ENCODE assay signal across 13 cellular contexts in genomic region chr6:44034391-44034861, GRCh38.
A peak's percentile ranks its signal among the peaks of the same experiment; 100 is the strongest.
DNase-seq lines count a peak whose midpoint lies in the region; ATAC-seq, FAIRE-seq and TF ChIP-seq lines count a peak whose summit lies in the region.
"Had no signal": no experiment of that assay in that cellular context is flagged by ENCODE, and none has a peak within 500 bp of the region (broad histone marks: within the 10 kb centered on the region; RNA-seq: fewer than 3 reads in every experiment).

No MANE protein-coding gene starts in this region.

- no peak overlapping the region; the same call in 1 of the 2 replicates for H3K4me3 Mint-ChIP-seq in HFFc6
- H3K4me3 Mint-ChIP-seq in activated naive CD8-positive, alpha-beta T cell treated with anti-CD3 and anti-CD28 coated beads, Interleukin-2, amount 50 U/mL, for 24 hours = no peak overlapping the region

- H3K9me3 ChIP-seq in A549 (no peaks in the 10 kb centered on the region), mesenchymal stem cell (ENCODE audit: control insufficient read depth, low read length) (no peaks in the 10 kb centered on the region)
- H3K9me3 ChIP-seq: pancreas had no signal

- H3K18ac ChIP-seq in mesenchymal stem cell (ENCODE audit: low read depth in 1 of 2, low read length in 2 of 2) = peak overlapping the region; percentile 16 to 37

- H3K4me1 ChIP-seq in A549 (peaks cover 42% of the 10 kb centered on the region), mesenchymal stem cell (ENCODE audit: control insufficient read depth, insufficient read depth, low read depth, low read length) (peaks cover 22% of the 10 kb centered on the region)
- H3K4me1 ChIP-seq: pancreas had no signal

- peak overlapping the region in 1 of 2 experiments; percentile 45 for H2BK12ac ChIP-seq in mesenchymal stem cell (ENCODE audit: low read length in 2 of 2)

- H3K4me1 Mint-ChIP-seq in HFFc6 (ENCODE audit: low read depth) = peaks cover 40% of the 10 kb centered on the region
- H3K4me1 Mint-ChIP-seq in activated naive CD8-positive, alpha-beta T cell treated with anti-CD3 and anti-CD28 coated beads, Interleukin-2, amount 50 U/mL, for 24 hours = no peaks in the 10 kb centered on the region

- FAIRE-seq in A549 (lab: Jason Lieb, UNC) = no peak
- FAIRE-seq: colon, pancreas had no signal

- no peaks in the 10 kb centered on the region for H3K9me3 Mint-ChIP-seq in HFFc6
- H3K9me3 Mint-ChIP-seq in activated naive CD8-positive, alpha-beta T cell treated with anti-CD3 and anti-CD28 coated beads, Interleukin-2, amount 50 U/mL, for 24 hours = no peaks in the 10 kb centered on the region

- H2AK5ac ChIP-seq in mesenchymal stem cell (ENCODE audit: low read length, severe bottlenecking) = peak overlapping the region; percentile 49

- peak overlapping the region; percentile 42; the same call in 1 of the 2 replicates for H3K27ac Mint-ChIP-seq in HFFc6
- H3K27ac Mint-ChIP-seq in activated naive CD8-positive, alpha-beta T cell treated with anti-CD3 and anti-CD28 coated beads, Interleukin-2, amount 50 U/mL, for 24 hours = peak overlapping the region; percentile 42

- no peak overlapping the region for H3K14ac ChIP-seq in mesenchymal stem cell (ENCODE audit: low read length in 2 of 2)

- WGBS in A549 (ENCODE audit: missing lambda C conversion rate) = 62% methylated on average over 4 of the region's 4 CpGs
- 46% methylated on average over 3 of the region's 4 CpGs for WGBS in mesenchymal stem cell

- no peaks in the 10 kb centered on the region for H3K36me3 ChIP-seq in mesenchymal stem cell (ENCODE audit: control insufficient read depth in 1 of 2, insufficient read depth in 2 of 2, low read depth in 1 of 2, low read length in 2 of 2)
- H3K36me3 ChIP-seq: pancreas had no signal

- no peaks in the 10 kb centered on the region; the same call in 1 of the 2 replicates for H3K27me3 Mint-ChIP-seq in HFFc6 (ENCODE audit: insufficient read depth)
- peaks cover 6% of the 10 kb centered on the region for H3K27me3 Mint-ChIP-seq in activated naive CD8-positive, alpha-beta T cell treated with anti-CD3 and anti-CD28 coated beads, Interleukin-2, amount 50 U/mL, for 24 hours

- H3K79me1 ChIP-seq in mesenchymal stem cell (replicated peaks; ENCODE audit: low read length, poor library complexity, severe bottlenecking) = no peaks in the 10 kb centered on the region

- DNase-seq in A549 (ENCODE audit: low read depth in 1 of 2, low spot score in 1 of 2) = no peak
- no peak for DNase-seq in HFFc6
- no peak for DNase-seq in activated naive CD8-positive, alpha-beta T cell treated with anti-CD3 and anti-CD28 coated beads, Interleukin-2, amount 50 U/mL, for 24 hours
- no peak for DNase-seq in mesenchymal stem cell
- no peak for DNase-seq in retina
- no peak for DNase-seq in inferior parietal cortex (ENCODE audit: extremely low spot score)
- DNase-seq in activated T-cell treated with anti-CD3 and anti-CD28 coated beads, Interleukin-2, amount 50 U/mL, for 1 hour = no peak
- DNase-seq: activated CD8-positive, alpha-beta memory T cell treated with anti-CD3 and anti-CD28 coated beads, Interleukin-2, amount 50 U/mL, for 48 hours; Kasumi-1 had no signal

- peak overlapping the region; percentile 18 for H2AFZ ChIP-seq in mesenchymal stem cell (ENCODE audit: low read depth, low read length)

- no peaks in the 10 kb centered on the region for H3K27me3 ChIP-seq in mesenchymal stem cell (ENCODE audit: control insufficient read depth in 1 of 2, insufficient read depth in 1 of 2, low read length in 2 of 2)
- H3K27me3 ChIP-seq: pancreas had no signal

- H3K4me3 ChIP-seq in A549 (no peak overlapping the region), mesenchymal stem cell (ENCODE audit: insufficient read depth in 1 of 2, low read depth in 1 of 2, low read length in 2 of 2) (no peak overlapping the region)
- H3K4me3 ChIP-seq: pancreas, SK-N-MC had no signal

- H3K23ac ChIP-seq in mesenchymal stem cell (ENCODE audit: low read length in 2 of 2) = peak overlapping the region in 1 of 2 experiments; percentile 46

- H2BK120ac ChIP-seq in mesenchymal stem cell (ENCODE audit: low read depth, low read length) = peak overlapping the region; percentile 35

- TF ChIP-seq POLR2A in A549 (IDR thresholded peaks at IDR 0.05; ENCODE audit: low read length) = no peak

- ATAC-seq in A549 (no peak; a peak in 1 of 6 replicates), HG02588 (IDR thresholded peaks at IDR 0.05; ENCODE audit: unreplicated experiment) (no peak)
- no peak for ATAC-seq in activated naive CD8-positive, alpha-beta T cell treated with anti-CD3 and anti-CD28 coated beads, Interleukin-2, amount 50 U/mL, for 24 hours

- TF ChIP-seq CTCF in A549 (IDR thresholded peaks at IDR 0.05) (no peak), HFFc6 (IDR thresholded peaks at IDR 0.05) (no peak)

- no peak overlapping the region for H2BK5ac ChIP-seq in mesenchymal stem cell (ENCODE audit: low read depth, low read length, poor library complexity, severe bottlenecking)

- H3K36me3 Mint-ChIP-seq in HFFc6 (ENCODE audit: low read depth) = no peaks in the 10 kb centered on the region
- H3K36me3 Mint-ChIP-seq in activated naive CD8-positive, alpha-beta T cell treated with anti-CD3 and anti-CD28 coated beads, Interleukin-2, amount 50 U/mL, for 24 hours (ENCODE audit: low read depth) = no peaks in the 10 kb centered on the region

- peak overlapping the region; percentile 59 for H3K4me2 ChIP-seq in A549
- H3K4me2 ChIP-seq in mesenchymal stem cell (ENCODE audit: low read length, poor library complexity, severe bottlenecking) = no peak overlapping the region

- no peak for TF ChIP-seq RAD21 in A549 (conservative IDR thresholded peaks at IDR 0.05 in 1 of 2, IDR thresholded peaks at IDR 0.05 in 1 of 2)

- POLR2A ChIA-PET in A549 (lab: Yijun Ruan, JAX) = no interaction called here

- H3K9ac ChIP-seq in mesenchymal stem cell (ENCODE audit: low read length) = no peak overlapping the region

- H4K91ac ChIP-seq in mesenchymal stem cell (ENCODE audit: low read length) = peak overlapping the region; percentile 25

- peak overlapping the region; percentile 20 to 47 for H3K4ac ChIP-seq in mesenchymal stem cell (ENCODE audit: low read depth in 1 of 2, low read length in 2 of 2)

- no peak for TF ChIP-seq EP300 in A549 (IDR thresholded peaks at IDR 0.05)

- CTCF ChIA-PET in A549 (lab: Yijun Ruan, JAX) = no interaction called here

- H4K8ac ChIP-seq in mesenchymal stem cell (ENCODE audit: low read length) = peak overlapping the region; percentile 21

- peak overlapping the region; percentile 29 for H2BK15ac ChIP-seq in mesenchymal stem cell (ENCODE audit: low read depth, poor library complexity, severe bottlenecking)

- H3K27ac ChIP-seq in A549 = peak overlapping the region; percentile 68 to 79
- H3K27ac ChIP-seq in mesenchymal stem cell (ENCODE audit: low read length, poor library complexity, severe bottlenecking) = peak overlapping the region; percentile 36
- H3K27ac ChIP-seq: pancreas had no signal

TF ChIP-seq in A549, 52 proteins besides CTCF, POLR2A, EP300 and RAD21:
- TF ChIP-seq CHD2 (IDR thresholded peaks at IDR 0.05; ENCODE audit: low read length, partially characterized antibody) (no peak), FOSL2 (IDR thresholded peaks at IDR 0.05) (no peak), FOSL2 (CRISPR knock-in tag; IDR thresholded peaks at IDR 0.05) (no peak), NR3C1 (IDR thresholded peaks at IDR 0.05) (no peak), HOXA7 (CRISPR knock-in tag; IDR thresholded peaks at IDR 0.05) (no peak), CBX2 (IDR thresholded peaks at IDR 0.05; ENCODE audit: borderline replicate concordance, low read depth) (no peak)
